ENCODE assay signal across 1 cellular context in the genomic region with DNA sequence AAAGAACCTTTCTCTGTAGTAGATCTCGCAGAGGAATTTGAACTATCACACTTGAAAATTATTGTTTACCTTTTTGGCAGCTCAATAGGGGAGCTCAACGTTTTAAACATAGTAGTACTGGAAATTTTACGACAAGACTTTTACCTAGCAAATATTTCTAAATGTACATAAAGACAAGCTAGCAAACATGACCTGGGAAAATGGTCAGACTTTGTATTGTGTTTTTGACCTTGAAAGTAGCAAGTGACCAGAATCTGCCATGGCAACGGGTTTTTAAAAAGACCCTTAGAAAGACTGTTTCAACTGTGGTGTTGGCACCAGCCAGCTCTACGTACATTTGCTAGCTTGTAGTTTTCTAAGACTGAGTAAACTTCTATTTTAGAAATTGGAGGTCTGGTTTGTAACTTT.
TF ChIP-seq lines count a peak whose summit lies in the region.

No MANE protein-coding gene starts in this region.

TF ChIP-seq in HepG2, 621 proteins besides CTCF, POLR2A, EP300 and RAD21 (continued from another document and continues in another):
- TF ChIP-seq, protein P1, sequence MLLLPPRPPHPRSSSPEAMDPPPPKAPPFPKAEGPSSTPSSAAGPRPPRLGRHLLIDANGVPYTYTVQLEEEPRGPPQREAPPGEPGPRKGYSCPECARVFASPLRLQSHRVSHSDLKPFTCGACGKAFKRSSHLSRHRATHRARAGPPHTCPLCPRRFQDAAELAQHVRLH (CRISPR knock-in tag; IDR thresholded peaks at IDR 0.05; ENCODE audit: borderline replicate concordance, low read depth): no peak
- TF ChIP-seq TOE1 (CRISPR knock-in tag; IDR thresholded peaks at IDR 0.05): peak; percentile 81; the same call in 1 of the 2 replicates
- no peak for TF ChIP-seq MYC (CRISPR knock-in tag; IDR thresholded peaks at IDR 0.05; ENCODE audit: borderline replicate concordance)
- TF ChIP-seq TCF12 (IDR thresholded peaks at IDR 0.05): no peak
- peak; percentile 65; the same call in 1 of the 2 replicates for TF ChIP-seq TCF12 (CRISPR knock-in tag; IDR thresholded peaks at IDR 0.05)
- TF ChIP-seq ZFP62 (CRISPR knock-in tag; IDR thresholded peaks at IDR 0.05): no peak
- TF ChIP-seq HNRNPK (IDR thresholded peaks at IDR 0.05; ENCODE audit: low read depth, low read length, poor library complexity, severe bottlenecking): no peak
- TF ChIP-seq ZNF546 (CRISPR knock-in tag; conservative IDR thresholded peaks at IDR 0.05): no peak
- TF ChIP-seq TP53 (CRISPR knock-in tag; conservative IDR thresholded peaks at IDR 0.05): no peak
- TF ChIP-seq PLRG1 (conservative IDR thresholded peaks at IDR 0.05): no peak
- TF ChIP-seq PAF1 (CRISPR knock-in tag; IDR thresholded peaks at IDR 0.05): no peak
- TF ChIP-seq, protein P2, sequence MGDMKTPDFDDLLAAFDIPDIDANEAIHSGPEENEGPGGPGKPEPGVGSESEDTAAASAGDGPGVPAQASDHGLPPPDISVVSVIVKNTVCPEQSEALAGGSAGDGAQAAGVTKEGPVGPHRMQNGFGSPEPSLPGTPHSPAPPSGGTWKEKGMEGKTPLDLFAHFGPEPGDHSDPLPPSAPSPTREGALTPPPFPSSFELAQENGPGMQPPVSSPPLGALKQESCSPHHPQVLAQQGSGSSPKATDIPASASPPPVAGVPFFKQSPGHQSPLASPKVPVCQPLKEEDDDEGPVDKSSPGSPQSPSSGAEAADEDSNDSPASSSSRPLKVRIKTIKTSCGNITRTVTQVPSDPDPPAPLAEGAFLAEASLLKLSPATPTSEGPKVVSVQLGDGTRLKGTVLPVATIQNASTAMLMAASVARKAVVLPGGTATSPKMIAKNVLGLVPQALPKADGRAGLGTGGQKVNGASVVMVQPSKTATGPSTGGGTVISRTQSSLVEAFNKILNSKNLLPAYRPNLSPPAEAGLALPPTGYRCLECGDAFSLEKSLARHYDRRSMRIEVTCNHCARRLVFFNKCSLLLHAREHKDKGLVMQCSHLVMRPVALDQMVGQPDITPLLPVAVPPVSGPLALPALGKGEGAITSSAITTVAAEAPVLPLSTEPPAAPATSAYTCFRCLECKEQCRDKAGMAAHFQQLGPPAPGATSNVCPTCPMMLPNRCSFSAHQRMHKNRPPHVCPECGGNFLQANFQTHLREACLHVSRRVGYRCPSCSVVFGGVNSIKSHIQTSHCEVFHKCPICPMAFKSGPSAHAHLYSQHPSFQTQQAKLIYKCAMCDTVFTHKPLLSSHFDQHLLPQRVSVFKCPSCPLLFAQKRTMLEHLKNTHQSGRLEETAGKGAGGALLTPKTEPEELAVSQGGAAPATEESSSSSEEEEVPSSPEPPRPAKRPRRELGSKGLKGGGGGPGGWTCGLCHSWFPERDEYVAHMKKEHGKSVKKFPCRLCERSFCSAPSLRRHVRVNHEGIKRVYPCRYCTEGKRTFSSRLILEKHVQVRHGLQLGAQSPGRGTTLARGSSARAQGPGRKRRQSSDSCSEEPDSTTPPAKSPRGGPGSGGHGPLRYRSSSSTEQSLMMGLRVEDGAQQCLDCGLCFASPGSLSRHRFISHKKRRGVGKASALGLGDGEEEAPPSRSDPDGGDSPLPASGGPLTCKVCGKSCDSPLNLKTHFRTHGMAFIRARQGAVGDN (CRISPR knock-in tag; IDR thresholded peaks at IDR 0.05): no peak
- TF ChIP-seq ZNF460 (CRISPR knock-in tag; IDR thresholded peaks at IDR 0.05; ENCODE audit: borderline replicate concordance): no peak
- peak; percentile 80; the same call in 1 of the 2 replicates for TF ChIP-seq ZBTB20 (CRISPR knock-in tag; IDR thresholded peaks at IDR 0.05; ENCODE audit: borderline replicate concordance, low read depth)
- no peak for TF ChIP-seq ZSCAN22 (CRISPR knock-in tag; IDR thresholded peaks at IDR 0.05)
- TF ChIP-seq, protein P3, sequence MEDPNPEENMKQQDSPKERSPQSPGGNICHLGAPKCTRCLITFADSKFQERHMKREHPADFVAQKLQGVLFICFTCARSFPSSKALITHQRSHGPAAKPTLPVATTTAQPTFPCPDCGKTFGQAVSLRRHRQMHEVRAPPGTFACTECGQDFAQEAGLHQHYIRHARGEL (CRISPR knock-in tag; IDR thresholded peaks at IDR 0.05): no peak
- no peak for TF ChIP-seq SMARCC2 (IDR thresholded peaks at IDR 0.05)
- TF ChIP-seq, protein P4, sequence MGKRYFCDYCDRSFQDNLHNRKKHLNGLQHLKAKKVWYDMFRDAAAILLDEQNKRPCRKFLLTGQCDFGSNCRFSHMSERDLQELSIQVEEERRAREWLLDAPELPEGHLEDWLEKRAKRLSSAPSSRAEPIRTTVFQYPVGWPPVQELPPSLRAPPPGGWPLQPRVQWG (CRISPR knock-in tag; IDR thresholded peaks at IDR 0.05; ENCODE audit: borderline replicate concordance, low read depth): no peak
- no peak for TF ChIP-seq ZZZ3 (CRISPR knock-in tag; IDR thresholded peaks at IDR 0.05; ENCODE audit: borderline replicate concordance)
- no peak for TF ChIP-seq CHD2 (IDR thresholded peaks at IDR 0.05; ENCODE audit: low read depth, low read length)
- peak; percentile 59 for TF ChIP-seq CEBPG (CRISPR knock-in tag; IDR thresholded peaks at IDR 0.05)
- TF ChIP-seq, protein P5, sequence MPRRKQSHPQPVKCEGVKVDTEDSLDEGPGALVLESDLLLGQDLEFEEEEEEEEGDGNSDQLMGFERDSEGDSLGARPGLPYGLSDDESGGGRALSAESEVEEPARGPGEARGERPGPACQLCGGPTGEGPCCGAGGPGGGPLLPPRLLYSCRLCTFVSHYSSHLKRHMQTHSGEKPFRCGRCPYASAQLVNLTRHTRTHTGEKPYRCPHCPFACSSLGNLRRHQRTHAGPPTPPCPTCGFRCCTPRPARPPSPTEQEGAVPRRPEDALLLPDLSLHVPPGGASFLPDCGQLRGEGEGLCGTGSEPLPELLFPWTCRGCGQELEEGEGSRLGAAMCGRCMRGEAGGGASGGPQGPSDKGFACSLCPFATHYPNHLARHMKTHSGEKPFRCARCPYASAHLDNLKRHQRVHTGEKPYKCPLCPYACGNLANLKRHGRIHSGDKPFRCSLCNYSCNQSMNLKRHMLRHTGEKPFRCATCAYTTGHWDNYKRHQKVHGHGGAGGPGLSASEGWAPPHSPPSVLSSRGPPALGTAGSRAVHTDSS (CRISPR knock-in tag; conservative IDR thresholded peaks at IDR 0.05): no peak
- TF ChIP-seq, protein P6, sequence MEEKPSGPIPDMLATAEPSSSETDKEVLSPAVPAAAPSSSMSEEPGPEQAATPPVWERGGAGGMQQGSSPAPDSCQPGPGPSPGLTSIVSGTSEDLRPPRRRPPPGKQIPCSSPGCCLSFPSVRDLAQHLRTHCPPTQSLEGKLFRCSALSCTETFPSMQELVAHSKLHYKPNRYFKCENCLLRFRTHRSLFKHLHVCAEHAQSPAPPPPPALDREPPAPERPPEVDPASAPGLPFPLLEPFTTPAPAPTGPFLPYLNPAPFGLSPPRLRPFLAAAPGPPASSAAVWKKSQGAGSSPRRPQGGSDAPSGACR (CRISPR knock-in tag; IDR thresholded peaks at IDR 0.05): no peak
- peak; percentile 46; the same call in 1 of the 2 replicates for TF ChIP-seq ZMYM4 (CRISPR knock-in tag; IDR thresholded peaks at IDR 0.05)
- TF ChIP-seq, protein P7, sequence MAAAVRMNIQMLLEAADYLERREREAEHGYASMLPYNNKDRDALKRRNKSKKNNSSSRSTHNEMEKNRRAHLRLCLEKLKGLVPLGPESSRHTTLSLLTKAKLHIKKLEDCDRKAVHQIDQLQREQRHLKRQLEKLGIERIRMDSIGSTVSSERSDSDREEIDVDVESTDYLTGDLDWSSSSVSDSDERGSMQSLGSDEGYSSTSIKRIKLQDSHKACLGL (CRISPR knock-in tag; IDR thresholded peaks at IDR 0.05): no peak
- TF ChIP-seq ZNF563 (CRISPR knock-in tag; IDR thresholded peaks at IDR 0.05): no peak
- no peak for TF ChIP-seq ZNF33B (CRISPR knock-in tag; IDR thresholded peaks at IDR 0.05)
- TF ChIP-seq ZNF224 (CRISPR knock-in tag; IDR thresholded peaks at IDR 0.05): no peak
- no peak for TF ChIP-seq FOXP1 (IDR thresholded peaks at IDR 0.05)
- peak; percentile 84 for TF ChIP-seq FOXP1 (CRISPR knock-in tag; IDR thresholded peaks at IDR 0.05)
- TF ChIP-seq JUNB (CRISPR knock-in tag; IDR thresholded peaks at IDR 0.05; ENCODE audit: borderline replicate concordance): no peak
- no peak for TF ChIP-seq ZNF7 (CRISPR knock-in tag; IDR thresholded peaks at IDR 0.05)
- peak; percentile 87 for TF ChIP-seq FOXK1 (CRISPR knock-in tag; IDR thresholded peaks at IDR 0.05; ENCODE audit: borderline replicate concordance, low read depth)
- TF ChIP-seq TBP (CRISPR knock-in tag; IDR thresholded peaks at IDR 0.05): no peak
- TF ChIP-seq CHD4 (IDR thresholded peaks at IDR 0.05; ENCODE audit: borderline replicate concordance, low read length): peak; percentile 9; the same call in 1 of the 2 replicates
- TF ChIP-seq MED8 (CRISPR knock-in tag; IDR thresholded peaks at IDR 0.05; ENCODE audit: insufficient replicate concordance): no peak
- no peak for TF ChIP-seq ISX (CRISPR knock-in tag; conservative IDR thresholded peaks at IDR 0.05)
- TF ChIP-seq, protein P8, sequence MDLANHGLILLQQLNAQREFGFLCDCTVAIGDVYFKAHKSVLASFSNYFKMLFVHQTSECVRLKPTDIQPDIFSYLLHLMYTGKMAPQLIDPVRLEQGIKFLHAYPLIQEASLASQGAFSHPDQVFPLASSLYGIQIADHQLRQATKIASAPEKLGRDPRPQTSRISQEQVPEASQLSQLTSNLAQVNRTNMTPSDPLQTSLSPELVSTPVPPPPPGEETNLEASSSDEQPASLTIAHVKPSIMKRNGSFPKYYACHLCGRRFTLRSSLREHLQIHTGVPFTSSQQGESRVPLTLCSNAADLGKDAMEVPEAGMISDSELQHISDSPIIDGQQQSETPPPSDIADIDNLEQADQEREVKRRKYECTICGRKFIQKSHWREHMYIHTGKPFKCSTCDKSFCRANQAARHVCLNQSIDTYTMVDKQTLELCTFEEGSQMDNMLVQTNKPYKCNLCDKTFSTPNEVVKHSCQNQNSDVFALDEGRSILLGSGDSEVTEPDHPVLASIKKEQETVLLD (CRISPR knock-in tag; IDR thresholded peaks at IDR 0.05; ENCODE audit: low read depth): no peak
- no peak for TF ChIP-seq HES4 (CRISPR knock-in tag; IDR thresholded peaks at IDR 0.05; ENCODE audit: borderline replicate concordance)
- no peak for TF ChIP-seq ZNF354B (CRISPR knock-in tag; IDR thresholded peaks at IDR 0.05)
- TF ChIP-seq, protein P9, sequence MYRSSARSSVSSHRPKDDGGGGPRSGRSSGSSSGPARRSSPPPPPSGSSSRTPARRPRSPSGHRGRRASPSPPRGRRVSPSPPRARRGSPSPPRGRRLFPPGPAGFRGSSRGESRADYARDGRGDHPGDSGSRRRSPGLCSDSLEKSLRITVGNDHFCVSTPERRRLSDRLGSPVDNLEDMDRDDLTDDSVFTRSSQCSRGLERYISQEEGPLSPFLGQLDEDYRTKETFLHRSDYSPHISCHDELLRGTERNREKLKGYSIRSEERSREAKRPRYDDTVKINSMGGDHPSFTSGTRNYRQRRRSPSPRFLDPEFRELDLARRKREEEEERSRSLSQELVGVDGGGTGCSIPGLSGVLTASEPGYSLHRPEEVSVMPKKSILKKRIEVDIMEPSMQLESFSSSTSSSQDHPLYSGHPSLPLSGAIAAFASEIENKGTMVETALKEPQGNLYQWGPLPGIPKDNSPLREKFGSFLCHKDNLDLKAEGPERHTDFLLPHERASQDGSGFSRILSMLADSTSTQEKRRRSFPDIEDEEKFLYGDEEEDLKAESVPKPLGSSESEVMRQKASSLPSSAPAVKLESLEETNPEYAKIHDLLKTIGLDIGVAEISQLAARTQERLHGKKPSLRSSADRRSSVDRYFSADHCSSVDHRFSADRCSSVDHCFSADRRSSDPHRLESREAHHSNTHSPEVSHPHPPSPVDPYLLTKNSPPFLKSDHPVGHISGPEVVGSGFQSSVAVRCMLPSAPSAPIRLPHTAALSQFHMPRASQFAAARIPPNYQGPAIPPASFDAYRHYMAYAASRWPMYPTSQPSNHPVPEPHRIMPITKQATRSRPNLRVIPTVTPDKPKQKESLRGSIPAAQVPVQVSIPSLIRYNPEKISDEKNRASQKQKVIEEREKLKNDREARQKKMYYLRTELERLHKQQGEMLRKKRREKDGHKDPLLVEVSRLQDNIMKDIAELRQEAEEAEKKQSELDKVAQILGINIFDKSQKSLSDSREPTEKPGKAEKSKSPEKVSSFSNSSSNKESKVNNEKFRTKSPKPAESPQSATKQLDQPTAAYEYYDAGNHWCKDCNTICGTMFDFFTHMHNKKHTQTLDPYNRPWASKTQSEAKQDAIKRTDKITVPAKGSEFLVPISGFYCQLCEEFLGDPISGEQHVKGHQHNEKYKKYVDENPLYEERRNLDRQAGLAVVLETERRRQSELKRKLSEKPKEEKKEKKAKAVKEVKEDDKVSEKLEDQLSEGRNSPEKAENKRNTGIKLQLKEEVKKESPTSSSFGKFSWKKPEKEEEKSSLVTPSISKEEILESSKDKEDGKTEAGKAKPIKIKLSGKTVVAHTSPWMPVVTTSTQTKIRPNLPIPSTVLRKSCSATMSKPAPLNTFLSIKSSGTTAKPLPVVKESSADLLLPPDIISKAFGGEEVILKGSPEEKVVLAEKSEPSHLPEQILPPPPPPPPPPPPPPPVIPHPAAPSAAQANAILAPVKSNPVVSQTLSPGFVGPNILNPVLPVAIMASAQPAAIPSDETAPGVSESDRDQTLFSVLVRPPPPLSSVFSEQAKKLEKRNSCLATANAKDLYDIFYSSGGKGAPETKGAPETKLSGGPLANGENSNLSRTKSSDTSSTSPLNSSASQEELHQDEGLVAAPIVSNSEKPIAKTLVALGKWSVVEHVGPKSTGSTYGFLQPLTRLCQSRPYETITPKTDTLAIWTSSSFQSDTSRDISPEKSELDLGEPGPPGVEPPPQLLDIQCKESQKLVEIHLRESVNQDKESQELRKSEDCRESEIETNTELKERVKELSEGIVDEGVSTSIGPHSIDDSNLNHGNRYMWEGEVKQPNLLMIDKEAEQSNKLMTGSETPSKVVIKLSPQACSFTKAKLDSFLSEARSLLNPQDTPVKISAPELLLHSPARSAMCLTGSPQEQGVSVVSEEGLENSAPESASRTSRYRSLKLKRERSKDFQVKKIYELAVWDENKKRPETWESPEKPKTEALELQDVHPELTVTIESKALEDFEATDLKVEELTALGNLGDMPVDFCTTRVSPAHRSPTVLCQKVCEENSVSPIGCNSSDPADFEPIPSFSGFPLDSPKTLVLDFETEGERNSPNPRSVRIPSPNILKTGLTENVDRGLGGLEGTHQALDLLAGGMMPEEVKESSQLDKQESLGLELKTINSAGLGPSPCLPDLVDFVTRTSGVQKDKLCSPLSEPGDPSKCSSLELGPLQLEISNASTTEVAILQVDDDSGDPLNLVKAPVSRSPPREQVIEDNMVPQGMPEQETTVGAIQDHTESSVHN (CRISPR knock-in tag; IDR thresholded peaks at IDR 0.05): no peak
- no peak for TF ChIP-seq ZNF614 (CRISPR knock-in tag; IDR thresholded peaks at IDR 0.05; ENCODE audit: borderline replicate concordance)
- TF ChIP-seq RCOR2 (CRISPR knock-in tag; IDR thresholded peaks at IDR 0.05): peak; percentile 84
- TF ChIP-seq, protein P10, sequence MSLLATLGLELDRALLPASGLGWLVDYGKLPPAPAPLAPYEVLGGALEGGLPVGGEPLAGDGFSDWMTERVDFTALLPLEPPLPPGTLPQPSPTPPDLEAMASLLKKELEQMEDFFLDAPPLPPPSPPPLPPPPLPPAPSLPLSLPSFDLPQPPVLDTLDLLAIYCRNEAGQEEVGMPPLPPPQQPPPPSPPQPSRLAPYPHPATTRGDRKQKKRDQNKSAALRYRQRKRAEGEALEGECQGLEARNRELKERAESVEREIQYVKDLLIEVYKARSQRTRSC (CRISPR knock-in tag; IDR thresholded peaks at IDR 0.05; ENCODE audit: low read depth): no peak
- TF ChIP-seq HDAC1 (CRISPR knock-in tag; IDR thresholded peaks at IDR 0.05): peak; percentile 32
- TF ChIP-seq ZNF839 (CRISPR knock-in tag; IDR thresholded peaks at IDR 0.05; ENCODE audit: borderline replicate concordance): no peak
- TF ChIP-seq ZSCAN9 (CRISPR knock-in tag; IDR thresholded peaks at IDR 0.05; ENCODE audit: borderline replicate concordance): peak; percentile 71; the same call in 1 of the 2 replicates
- no peak for TF ChIP-seq SNAI1 (CRISPR knock-in tag; IDR thresholded peaks at IDR 0.05; ENCODE audit: borderline replicate concordance)
- no peak for TF ChIP-seq ARNT (IDR thresholded peaks at IDR 0.05)
- TF ChIP-seq ZSCAN12 (CRISPR knock-in tag; IDR thresholded peaks at IDR 0.05): no peak
- TF ChIP-seq CENPX (CRISPR knock-in tag; IDR thresholded peaks at IDR 0.05): no peak
